In the genomic region with DNA sequence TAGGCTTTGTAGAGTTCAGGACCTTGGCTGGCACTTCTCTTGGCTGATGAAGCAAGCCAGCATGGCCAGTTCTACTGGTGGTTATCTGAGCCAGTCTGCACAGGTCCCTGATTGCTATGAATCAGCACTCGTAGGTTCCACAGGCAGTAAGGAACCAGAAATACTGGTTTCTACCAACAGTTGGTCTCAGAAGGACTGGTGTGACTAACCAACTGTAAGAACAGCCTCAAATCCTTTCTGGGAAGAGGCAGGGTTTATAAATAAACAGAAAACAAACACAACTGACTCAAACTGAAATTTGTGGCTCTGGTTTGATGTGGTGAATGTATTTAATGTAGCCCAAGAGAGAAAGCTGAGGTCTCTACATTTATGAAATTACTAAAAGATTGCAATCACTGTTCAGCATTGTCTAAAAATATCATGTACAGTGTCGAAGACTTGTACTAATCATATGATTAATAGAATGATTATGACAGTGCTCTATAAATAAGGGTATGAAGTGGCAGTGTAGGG, we compare ENCODE assay signal across 8 cellular contexts. TPM values are rescaled to one million over a fixed set of nuclear protein-coding genes. Genes with fewer than 3 reads are reported as not detected.
A peak's percentile ranks its signal among the peaks of the same experiment; 100 is the strongest.
DNase-seq lines count a peak whose midpoint lies in the region; ATAC-seq and TF ChIP-seq lines count a peak whose summit lies in the region.

No MANE protein-coding gene starts in this region.

- H3K36me3 ChIP-seq in ascending aorta: no peaks in the 10 kb centered on the region
- no peaks in the 10 kb centered on the region for H3K36me3 ChIP-seq in CD8-positive, alpha-beta memory T cell (ENCODE audit: insufficient read depth, low read length)

- H3K4me1 Mint-ChIP-seq in CD8-positive, alpha-beta memory T cell: peaks cover 11 to 18% (median 16%) of the 10 kb centered on the region in 3 donors
- H3K4me1 Mint-ChIP-seq in immature natural killer cell: peaks cover 0 to 7% of the 10 kb centered on the region in 2 donors

- peaks cover 0 to 7% of the 10 kb centered on the region in 2 donors for H3K27me3 Mint-ChIP-seq in CD8-positive, alpha-beta memory T cell
- peaks cover 1 to 3% (median 3%) of the 10 kb centered on the region in 3 donors for H3K27me3 Mint-ChIP-seq in immature natural killer cell (ENCODE audit: low read depth in 3 of 3)

- no peaks in the 10 kb centered on the region for H3K9me3 Mint-ChIP-seq in CD8-positive, alpha-beta memory T cell
- H3K9me3 Mint-ChIP-seq in immature natural killer cell: no peaks in the 10 kb centered on the region

- peak overlapping the region in 1 of 8 donors; percentile 34 for H3K27ac Mint-ChIP-seq in CD8-positive, alpha-beta memory T cell
- no peak overlapping the region for H3K27ac Mint-ChIP-seq in immature natural killer cell

- no peaks in the 10 kb centered on the region for H3K27me3 ChIP-seq in ascending aorta
- H3K27me3 ChIP-seq in CD8-positive, alpha-beta memory T cell (ENCODE audit: insufficient read depth, low read length, poor library complexity, severe bottlenecking): no peaks in the 10 kb centered on the region

- no peaks in the 10 kb centered on the region for H3K9me3 ChIP-seq in ascending aorta
- H3K9me3 ChIP-seq in CD8-positive, alpha-beta memory T cell (ENCODE audit: low read length): no peaks in the 10 kb centered on the region

- H3K4me3 ChIP-seq in ascending aorta: no peak overlapping the region
- H3K4me3 ChIP-seq in CD8-positive, alpha-beta memory T cell (ENCODE audit: low read length): no peak overlapping the region

- H3K27ac ChIP-seq in ascending aorta: peak overlapping the region; percentile 56 to 76
- H3K27ac ChIP-seq in CD8-positive, alpha-beta memory T cell (ENCODE audit: low read depth, low read length): no peak overlapping the region

- no peaks in the 10 kb centered on the region for H3K36me3 Mint-ChIP-seq in CD8-positive, alpha-beta memory T cell
- H3K36me3 Mint-ChIP-seq in immature natural killer cell: peaks cover 0 to 3% (median 0%) of the 10 kb centered on the region in 3 donors

- POLR2A ChIA-PET in CD8-positive, alpha-beta memory T cell (lab: Charles Lee): no interaction called here

- intact Hi-C loops in ascending aorta (cut with DNase I): no loop called here

- DNase-seq in activated T-cell treated with anti-CD3 and anti-CD28 coated beads for 24 hours (ENCODE audit: low read depth) (peak; percentile 19), activated T-cell treated with anti-CD3 and anti-CD28 coated beads for 4 hours (no peak), NCI-H1048 (lab: John Stamatoyannopoulos, UW) (peak; percentile 20), ascending aorta (ENCODE audit: low spot score in 2 of 2) (peak in 1 of 2 donors; percentile 76), mucosa of gallbladder (ENCODE audit: low spot score) (peak; percentile 92), immature natural killer cell (no peak)
- no peak for DNase-seq in CD8-positive, alpha-beta memory T cell

- peak; percentile 94 for ATAC-seq in HG02571 (IDR thresholded peaks at IDR 0.05; ENCODE audit: unreplicated experiment)

- no peak overlapping the region for H3K4me3 Mint-ChIP-seq in CD8-positive, alpha-beta memory T cell
- H3K4me3 Mint-ChIP-seq in immature natural killer cell: no peak overlapping the region

- peaks cover 5 to 23% of the 10 kb centered on the region in 2 donors for H3K4me1 ChIP-seq in ascending aorta
- H3K4me1 ChIP-seq in CD8-positive, alpha-beta memory T cell (ENCODE audit: insufficient read depth, low read length): no peaks in the 10 kb centered on the region

- CTCF ChIA-PET in CD8-positive, alpha-beta memory T cell (lab: Charles Lee): no interaction called here

- TF ChIP-seq CTCF in ascending aorta (IDR thresholded peaks at IDR 0.05): no peak

RNA-seq across cellular contexts. Expression of gene RAPH1, which starts 44.1 kb away (rescaled TPM):
- total RNA-seq in ascending aorta (49.8 TPM), mucosa of gallbladder (51.6 TPM)
- total RNA-seq in CD8-positive, alpha-beta memory T cell: 1 to 10 TPM; 2.8 to 3.5 TPM
- polyA plus RNA-seq in CD8-positive, alpha-beta memory T cell: not detected
- polyA plus RNA-seq in immature natural killer cell: not detected

Comparison
In these comparisons a context has a peak if more than half of its experiments do, and no peak if none do; other contexts are left out.
1. DNase-seq: peak in activated T-cell treated with anti-CD3 and anti-CD28 coated beads for 24 hours (single experiment), NCI-H1048 (single experiment) and mucosa of gallbladder (single experiment); none in activated T-cell treated with anti-CD3 and anti-CD28 coated beads for 4 hours (single experiment), CD8-positive, alpha-beta memory T cell (0 of 5) and immature natural killer cell (0 of 3).
2. RNA of gene RAPH1, which starts 44.1 kb away (total RNA-seq): 51.6 TPM in mucosa of gallbladder (single experiment) and 49.8 TPM in ascending aorta (single experiment); 2.8 to 3.5 TPM in CD8-positive, alpha-beta memory T cell; every median in the first group is over 10 times any median in the second.